Comparison of ENCODE assay signal across 24 cellular contexts in the genomic region with DNA sequence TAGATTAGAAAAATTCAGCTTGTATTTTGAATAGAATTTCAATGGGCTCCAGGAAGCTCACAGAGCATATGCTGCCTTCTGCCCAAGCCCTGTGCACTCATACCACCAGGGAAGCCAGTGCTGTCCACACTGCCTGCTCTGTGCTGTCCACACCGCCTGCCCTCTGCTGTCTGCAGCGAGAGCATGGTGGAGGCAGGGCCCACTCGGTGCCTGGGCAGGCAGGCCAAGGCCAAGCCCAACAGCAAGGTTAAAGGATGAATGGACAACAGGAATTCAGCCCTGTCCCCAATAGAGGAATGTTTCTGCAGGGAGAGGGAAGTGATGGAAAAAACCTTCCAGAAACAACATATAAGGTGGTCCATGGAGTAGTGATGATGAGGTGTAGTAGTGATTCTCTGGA.
"Had no signal": no experiment of that assay in that cellular context is flagged by ENCODE, and none has a peak within 500 bp of the region (broad histone marks: within the 10 kb centered on the region; RNA-seq: fewer than 3 reads in every experiment).

No MANE protein-coding gene starts in this region.

- H3K36me3 ChIP-seq: adrenal gland, breast epithelium had no signal

- ATAC-seq: activated T-cell treated with anti-CD3 and anti-CD28 coated beads, Interleukin-2, amount 50 U/mL, for 4 hours; Panc1; Right ventricle myocardium inferior had no signal

- H3K9me3 ChIP-seq: adrenal gland, breast epithelium had no signal

- H3K27ac ChIP-seq: adrenal gland, breast epithelium, SK-N-MC, VCaP had no signal

- H3K27ac Mint-ChIP-seq: activated CD4-positive, alpha-beta memory T cell treated with anti-CD3 and anti-CD28 coated beads for 36 hours; activated CD4-positive, alpha-beta T cell treated with anti-CD3 and anti-CD28 coated beads, Interleukin-2, amount 10 ng/mL, durations not matched to agents 7 days and 5 days; activated naive CD8-positive, alpha-beta T cell had no signal

- H3K9me3 Mint-ChIP-seq: activated CD4-positive, alpha-beta T cell treated with anti-CD3 and anti-CD28 coated beads, Interleukin-2, amount 10 ng/mL, durations not matched to agents 7 days and 5 days; activated T-cell treated with anti-CD3 and anti-CD28 coated beads, Interleukin-2, amount 50 U/mL, for 4 hours had no signal

- DNase-seq: activated CD4-positive, alpha-beta memory T cell treated with anti-CD3 and anti-CD28 coated beads for 36 hours; activated CD4-positive, alpha-beta T cell treated with anti-CD3 and anti-CD28 coated beads, Interleukin-2, amount 10 ng/mL, durations not matched to agents 7 days and 5 days; activated CD4-positive, CD25-positive, alpha-beta regulatory T cell; activated CD8-positive, alpha-beta memory T cell treated with anti-CD3 and anti-CD28 coated beads for 24 hours; activated effector memory CD4-positive, alpha-beta T cell treated with anti-CD3 and anti-CD28 coated beads, Interleukin-2, amount 50 U/mL, for 16 hours; activated naive CD4-positive, alpha-beta T cell treated with Interleukin-2 at 50 U/mL for 16 hours; activated T-cell treated with anti-CD3 and anti-CD28 coated beads, Interleukin-2, amount 50 U/mL, for 4 hours; adrenal gland; anterior cingulate cortex; NCI-H1436 treated with DMSO at 0.1 percent for 48 hours; NCI-H187; NCI-H2081; NCI-H510A treated with DMSO at 0.1 percent for 48 hours; NCI-H69; NK-92 treated with Interleukin-12 subunit alpha and Interleukin-12 subunit beta, amount 100 ng/mL, for 24 hours; OCI-M1; RPMI8226; T-helper 1 cell had no signal

- H3K4me3 ChIP-seq: adrenal gland, breast epithelium, SK-N-MC had no signal

- H3K27me3 ChIP-seq: adrenal gland, breast epithelium had no signal

- H3K36me3 Mint-ChIP-seq: activated CD4-positive, alpha-beta memory T cell treated with anti-CD3 and anti-CD28 coated beads for 36 hours; activated naive CD8-positive, alpha-beta T cell had no signal

- H3K4me1 ChIP-seq: adrenal gland, breast epithelium had no signal
